ENCODE assay signal across 2 cellular contexts in the genomic region with DNA sequence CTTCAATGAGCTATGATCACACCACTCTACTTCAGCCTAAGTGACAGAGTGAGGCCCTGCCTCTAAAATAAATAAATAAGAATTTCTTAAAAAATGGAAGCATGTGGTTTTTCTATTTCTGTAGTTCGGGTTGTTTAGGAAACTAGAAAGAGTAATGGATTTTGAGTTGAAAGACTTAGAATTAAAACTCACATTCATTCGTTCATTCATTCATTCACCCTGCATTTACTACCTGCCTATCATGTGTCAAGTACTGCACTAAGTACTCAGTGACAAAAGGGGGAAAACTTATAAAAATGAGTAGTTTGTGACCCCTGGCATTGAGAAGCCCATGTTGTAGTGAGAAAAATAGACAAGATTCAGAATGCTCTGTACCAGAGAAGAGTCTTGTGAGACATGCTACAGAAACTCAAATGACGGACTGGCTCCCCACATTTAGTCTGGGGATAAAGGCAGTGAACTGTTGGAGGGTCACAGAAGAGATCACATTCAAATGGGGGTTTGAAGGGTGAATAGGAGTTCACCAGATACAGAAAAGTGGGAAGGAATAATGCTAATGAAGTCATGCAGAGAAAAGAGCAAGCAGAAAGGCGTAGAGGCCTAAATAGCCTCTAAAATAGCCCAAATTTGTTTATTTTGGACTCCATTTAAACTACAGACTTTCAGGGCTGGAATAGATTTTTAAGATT.
TF ChIP-seq lines count a peak whose summit lies in the region.

No MANE protein-coding gene starts in this region.

TF ChIP-seq in HEK293, 187 proteins besides CTCF, POLR2A, EP300 and RAD21:
- TF ChIP-seq ZFP3 (tag by site-specific recombination; IDR thresholded peaks at IDR 0.05; ENCODE audit: low read depth) (peak; percentile 66), ZNF621 (tag by site-specific recombination; IDR thresholded peaks at IDR 0.05) (no peak)
TF ChIP-seq in HEK293: peak in this region for 1.

TF ChIP-seq in K562, 482 proteins besides CTCF, POLR2A, EP300 and RAD21:
- no peak for TF ChIP-seq ZNF124 (CRISPR knock-in tag; IDR thresholded peaks at IDR 0.05)
- TF ChIP-seq ZNF24 (IDR thresholded peaks at IDR 0.05) = peak; percentile 80
